In the genomic region with DNA sequence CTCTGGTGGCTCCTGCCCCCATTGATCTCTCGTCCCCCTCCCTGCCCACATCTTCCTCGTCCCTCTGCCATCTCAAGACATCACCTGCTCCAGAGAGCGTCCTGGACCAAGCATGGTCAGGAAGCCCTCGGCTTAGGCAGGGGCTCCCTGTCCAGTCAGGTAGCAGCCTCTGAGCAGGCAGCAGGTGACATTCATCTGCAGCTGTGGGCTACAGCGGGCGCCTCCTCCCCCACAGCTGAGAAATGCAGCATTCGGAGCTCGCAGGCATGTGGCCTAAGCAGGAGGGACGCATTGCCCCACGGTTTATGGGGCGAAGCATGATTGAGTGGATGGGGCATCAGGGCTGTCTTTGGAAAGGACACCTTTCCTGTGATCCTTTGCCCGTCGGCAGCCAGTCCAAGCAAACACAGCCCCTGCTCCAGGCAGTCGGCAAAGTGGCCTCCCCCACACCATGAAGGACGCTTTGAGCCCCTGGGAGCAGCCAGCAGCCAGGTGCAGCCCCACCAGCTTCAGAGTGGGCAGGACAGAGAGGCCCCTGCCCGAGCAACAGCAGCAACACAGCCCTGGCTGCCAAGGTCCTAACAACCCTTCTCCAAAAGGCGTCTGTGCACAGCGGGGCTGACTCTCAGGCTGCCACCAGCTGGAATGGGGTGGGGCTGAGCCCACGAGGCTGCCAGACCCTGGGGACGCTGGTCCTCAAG, we compare ENCODE assay signal across 25 cellular contexts.
A peak's percentile ranks its signal among the peaks of the same experiment; 100 is the strongest.
DNase-seq lines count a peak whose midpoint lies in the region; ATAC-seq and TF ChIP-seq lines count a peak whose summit lies in the region.
"Had no signal": no experiment of that assay in that cellular context is flagged by ENCODE, and none has a peak within 500 bp of the region (broad histone marks: within the 10 kb centered on the region; RNA-seq: fewer than 3 reads in every experiment).

No MANE protein-coding gene starts in this region.

- H3K4me1 ChIP-seq in Karpas-422 (ENCODE audit: low read length) (peaks cover 42% of the 10 kb centered on the region), NT2/D1 (ENCODE audit: insufficient read depth, insufficient read length) (peaks cover 20% of the 10 kb centered on the region)
- H3K4me1 ChIP-seq: prostate gland had no signal

- H3K9me3 ChIP-seq in Karpas-422 (ENCODE audit: low read length) = no peaks in the 10 kb centered on the region
- H3K9me3 ChIP-seq in NT2/D1 (ENCODE audit: insufficient read depth, low read length) = no peaks in the 10 kb centered on the region
- H3K9me3 ChIP-seq: prostate gland had no signal

- H3K4me3 Mint-ChIP-seq in neural crest cell (no peak overlapping the region), mesothelial cell of epicardium (no peak overlapping the region)
- H3K4me3 Mint-ChIP-seq: activated CD4-positive, alpha-beta memory T cell treated with anti-CD3 and anti-CD28 coated beads for 36 hours; activated naive CD8-positive, alpha-beta T cell treated with anti-CD3 and anti-CD28 coated beads for 36 hours; stimulated activated effector memory CD8-positive, alpha-beta T cell treated with anti-CD3 and anti-CD28 coated beads, Interleukin-12 subunit alpha, Interleukin-12 subunit beta, amount 100 ng/mL, for 72 hours had no signal

- H3K36me3 Mint-ChIP-seq in neural crest cell (ENCODE audit: low read depth) (no peaks in the 10 kb centered on the region), mesothelial cell of epicardium (no peaks in the 10 kb centered on the region)
- H3K36me3 Mint-ChIP-seq: activated CD4-positive, alpha-beta memory T cell treated with anti-CD3 and anti-CD28 coated beads for 36 hours; activated naive CD8-positive, alpha-beta T cell treated with anti-CD3 and anti-CD28 coated beads for 36 hours; brain; naive B cell; stimulated activated effector memory CD8-positive, alpha-beta T cell treated with anti-CD3 and anti-CD28 coated beads, Interleukin-12 subunit alpha, Interleukin-12 subunit beta, amount 100 ng/mL, for 72 hours had no signal

- H3K4me2 ChIP-seq in Karpas-422 (ENCODE audit: low read depth, low read length, poor library complexity, severe bottlenecking) = peak overlapping the region; percentile 6

- H3K27me3 ChIP-seq in Karpas-422 (ENCODE audit: low read length) (no peaks in the 10 kb centered on the region), NT2/D1 (ENCODE audit: insufficient read depth, insufficient read length) (peaks cover 3% of the 10 kb centered on the region)

- DNase-seq in DMS 273 (lab: John Stamatoyannopoulos, UW; ENCODE audit: unreplicated experiment) (peak; percentile 28), DMS 273 treated with DMSO at 0.1 percent for 48 hours (lab: John Stamatoyannopoulos, UW) (no peak), Karpas-422 (no peak), NT2/D1 (ENCODE audit: low read depth, low spot score) (no peak), neural crest cell (ENCODE audit: low read depth, low spot score) (no peak), mesothelial cell of epicardium (ENCODE audit: low spot score in 2 of 2, unreplicated experiment in 2 of 2) (no peak), kidney glomerular epithelial cell (lab: John Stamatoyannopoulos, UW) (no peak)
- DNase-seq: activated CD4-positive, alpha-beta memory T cell treated with anti-CD3 and anti-CD28 coated beads for 36 hours; activated naive CD8-positive, alpha-beta T cell treated with anti-CD3 and anti-CD28 coated beads for 36 hours; activated T-cell treated with anti-CD3 and anti-CD28 coated beads, Interleukin-2, amount 50 U/mL, for 1 hour; cortex of kidney; foreskin melanocyte; Kasumi-1; naive B cell; NCI-H1694; NK-92 treated with Interleukin-12 subunit alpha and Interleukin-12 subunit beta, amount 100 ng/mL, for 24 hours; T-helper 1 cell had no signal

- no peak overlapping the region for H3K4me3 ChIP-seq in Karpas-422 (ENCODE audit: low read length)
- H3K4me3 ChIP-seq in NT2/D1 (ENCODE audit: insufficient read length, low read depth) = no peak overlapping the region
- H3K4me3 ChIP-seq: lung, prostate gland had no signal

- H3K36me3 ChIP-seq in Karpas-422 (ENCODE audit: insufficient read depth, low read length) (no peaks in the 10 kb centered on the region), NT2/D1 (ENCODE audit: insufficient read depth, insufficient read length, low read length) (no peaks in the 10 kb centered on the region)
- H3K36me3 ChIP-seq: prostate gland had no signal

- no peaks in the 10 kb centered on the region for H3K9me2 ChIP-seq in Karpas-422 (replicated peaks; ENCODE audit: insufficient read depth, low read length)

- H3K27me3 Mint-ChIP-seq in neural crest cell (ENCODE audit: low read depth) (peaks cover 4% of the 10 kb centered on the region), mesothelial cell of epicardium (ENCODE audit: low read depth) (peaks cover 49% of the 10 kb centered on the region)
- H3K27me3 Mint-ChIP-seq: brain had no signal

- TF ChIP-seq CTCF in neural crest cell (conservative IDR thresholded peaks at IDR 0.05) (no peak), mesothelial cell of epicardium (IDR thresholded peaks at IDR 0.05; ENCODE audit: unreplicated experiment) (no peak)

- H3K27ac ChIP-seq in Karpas-422 (ENCODE audit: low read length) = no peak overlapping the region
- H3K27ac ChIP-seq: 22Rv1, C4-2B, prostate gland, VCaP had no signal

- H3K4me1 Mint-ChIP-seq in neural crest cell = peaks cover 44% of the 10 kb centered on the region
- peaks cover 28% of the 10 kb centered on the region for H3K4me1 Mint-ChIP-seq in mesothelial cell of epicardium
- H3K4me1 Mint-ChIP-seq: activated naive CD8-positive, alpha-beta T cell treated with anti-CD3 and anti-CD28 coated beads for 36 hours; naive B cell had no signal

- peak overlapping the region; percentile 87 for H3K27ac Mint-ChIP-seq in neural crest cell (ENCODE audit: unreplicated experiment)
- no peak overlapping the region for H3K27ac Mint-ChIP-seq in mesothelial cell of epicardium
- H3K27ac Mint-ChIP-seq: activated CD4-positive, alpha-beta memory T cell treated with anti-CD3 and anti-CD28 coated beads for 36 hours; activated naive CD8-positive, alpha-beta T cell treated with anti-CD3 and anti-CD28 coated beads for 36 hours; stimulated activated effector memory CD8-positive, alpha-beta T cell treated with anti-CD3 and anti-CD28 coated beads, Interleukin-12 subunit alpha, Interleukin-12 subunit beta, amount 100 ng/mL, for 72 hours had no signal

- H3K9me3 Mint-ChIP-seq in neural crest cell (no peaks in the 10 kb centered on the region), mesothelial cell of epicardium (no peaks in the 10 kb centered on the region)
- H3K9me3 Mint-ChIP-seq: activated CD4-positive, alpha-beta memory T cell treated with anti-CD3 and anti-CD28 coated beads for 36 hours; activated naive CD8-positive, alpha-beta T cell treated with anti-CD3 and anti-CD28 coated beads for 36 hours; naive B cell; stimulated activated effector memory CD8-positive, alpha-beta T cell treated with anti-CD3 and anti-CD28 coated beads, Interleukin-12 subunit alpha, Interleukin-12 subunit beta, amount 100 ng/mL, for 72 hours had no signal

- no peak overlapping the region for H2AFZ ChIP-seq in Karpas-422 (ENCODE audit: low read length)

- H3K9ac ChIP-seq in Karpas-422 (ENCODE audit: low read length) (no peak overlapping the region), NT2/D1 (ENCODE audit: insufficient read length, low read depth) (peak overlapping the region; percentile 24)

- ATAC-seq in GM18907 (IDR thresholded peaks at IDR 0.05; ENCODE audit: unreplicated experiment) = no peak
- ATAC-seq: stimulated activated effector memory CD8-positive, alpha-beta T cell treated with anti-CD3 and anti-CD28 coated beads, Interleukin-12 subunit alpha, Interleukin-12 subunit beta, amount 100 ng/mL, for 72 hours had no signal

- peaks cover 23% of the 10 kb centered on the region for H4K20me1 ChIP-seq in Karpas-422 (ENCODE audit: insufficient read depth, low read depth, low read length)

- no peaks in the 10 kb centered on the region for H3K79me2 ChIP-seq in Karpas-422 (ENCODE audit: low read length)
